8 cellular contexts compared by ENCODE assay signal in genomic region chr17:8162232-8162996, GRCh38. TPM values are rescaled to one million over a fixed set of nuclear protein-coding genes. Genes with fewer than 3 reads are reported as not detected.
DNase-seq lines count a peak whose midpoint lies in the region; ATAC-seq and TF ChIP-seq lines count a peak whose summit lies in the region.

VAMP2 (minus strand) TSS chr17:8162948; CDS start chr17:8162879, 69 bp downstream.

- H3K9ac ChIP-seq in rectal smooth muscle tissue (ENCODE audit: low read length), result peak within 1 kb of the TSS; percentile 92

- TF ChIP-seq POLR2A in GM10847 (IDR thresholded peaks at IDR 0.05; ENCODE audit: extremely low read depth, insufficient read length), result peak; percentile 71

- H3K27me3 ChIP-seq in right atrium auricular region (no peaks in the 10 kb centered on the region), rectal smooth muscle tissue (ENCODE audit: control insufficient read depth, insufficient read depth, low read length) (no peaks in the 10 kb centered on the region)

- TF ChIP-seq CTCF in right atrium auricular region (IDR thresholded peaks at IDR 0.05), result peak in 1 of 2 donors; percentile 13

- H3K4me1 ChIP-seq in right atrium auricular region (peaks cover 0 to 54% of the 10 kb centered on the region in 2 donors), rectal smooth muscle tissue (ENCODE audit: control insufficient read depth, insufficient read depth, low read length) (peaks cover 28% of the 10 kb centered on the region)

- H3K27ac ChIP-seq in right atrium auricular region, result peak within 1 kb of the TSS; percentile 99
- peak within 1 kb of the TSS; percentile 99 for H3K27ac ChIP-seq in rectal smooth muscle tissue (ENCODE audit: low read depth, low read length)

- H3K4me3 ChIP-seq in right atrium auricular region, result peak within 1 kb of the TSS; percentile 97
- peak within 1 kb of the TSS; percentile 79 for H3K4me3 ChIP-seq in rectal smooth muscle tissue (ENCODE audit: low read length)

- DNase-seq in T follicular helper cell (ENCODE audit: low read depth) (peak; percentile 81), amniotic stem cell (lab: John Stamatoyannopoulos, UW) (peak; percentile 60), right atrium auricular region (ENCODE audit: low spot score) (no peak)

- H3K36me3 ChIP-seq in right atrium auricular region, result peaks cover 22% of the 10 kb centered on the region
- peaks cover 11% of the 10 kb centered on the region for H3K36me3 ChIP-seq in rectal smooth muscle tissue (ENCODE audit: control insufficient read depth, insufficient read depth, low read length)

- ATAC-seq in HG03520 (IDR thresholded peaks at IDR 0.05; ENCODE audit: unreplicated experiment) (peak; percentile 39), GM18870 (IDR thresholded peaks at IDR 0.05; ENCODE audit: unreplicated experiment) (no peak), HG03280 (IDR thresholded peaks at IDR 0.05; ENCODE audit: unreplicated experiment) (no peak)

- H3K9me3 ChIP-seq in right atrium auricular region, result no peaks in the 10 kb centered on the region

RNA-seq across cellular contexts. Expression of gene VAMP2, which starts in this region (rescaled TPM):
- 10 to 100 TPM; 27.4 to 39.7 TPM for total RNA-seq in right atrium auricular region
